ENCODE assay signal across 15 cellular contexts in genomic region chr11:95688501-95689222, GRCh38.
DNase-seq lines count a peak whose midpoint lies in the region; ATAC-seq, FAIRE-seq and TF ChIP-seq lines count a peak whose summit lies in the region.
"Had no signal": no experiment of that assay in that cellular context is flagged by ENCODE, and none has a peak within 500 bp of the region (broad histone marks: within the 10 kb centered on the region; RNA-seq: fewer than 3 reads in every experiment).

No MANE protein-coding gene starts in this region.

- H3K36me3 Mint-ChIP-seq in activated T-helper 1 cell treated with anti-CD3 and anti-CD28 coated beads, Interleukin-12 subunit alpha, Interleukin-12 subunit beta, Interleukin-2, Interleukin-4 antibody, amounts not matched to agents 30 ng/mL and 10 ng/mL and 1 ng/mL, durations not matched to agents 14 hours and 24 hours and 36 hours (ENCODE audit: low read depth): peaks cover 6% of the 10 kb centered on the region

- peak; percentile 29 for FAIRE-seq in D721Med (lab: Jason Lieb, UNC)
- FAIRE-seq: kidney had no signal

- no peak overlapping the region for H3K4me3 ChIP-seq in WERI-Rb-1 (ENCODE audit: low read depth, low read length)

- H3K27ac ChIP-seq in WERI-Rb-1: no peak overlapping the region

- ATAC-seq in GM18909 (IDR thresholded peaks at IDR 0.05; ENCODE audit: poor library complexity, unreplicated experiment): peak; percentile 38
- ATAC-seq in GM21528 (IDR thresholded peaks at IDR 0.05; ENCODE audit: low FRiP score, unreplicated experiment): no peak

- H3K4me3 Mint-ChIP-seq in activated T-helper 1 cell treated with anti-CD3 and anti-CD28 coated beads, Interleukin-12 subunit alpha, Interleukin-12 subunit beta, Interleukin-2, Interleukin-4 antibody, amounts not matched to agents 30 ng/mL and 10 ng/mL and 1 ng/mL, durations not matched to agents 14 hours and 24 hours and 36 hours: no peak overlapping the region

- intact Hi-C loops in activated T-helper 1 cell treated with anti-CD3 and anti-CD28 coated beads, Interleukin-12 subunit alpha, Interleukin-12 subunit beta, Interleukin-2, Interleukin-4 antibody, amounts not matched to agents 30 ng/mL and 10 ng/mL and 1 ng/mL, durations not matched to agents 14 hours and 24 hours and 36 hours (cut with micrococcal nuclease): loop anchor here (1.0 to 2.0 kb wide), 8 partner anchors 8 to 500 kb away; no protein-coding TSS in a partner anchor

- H3K27me3 Mint-ChIP-seq in activated T-helper 1 cell treated with anti-CD3 and anti-CD28 coated beads, Interleukin-12 subunit alpha, Interleukin-12 subunit beta, Interleukin-2, Interleukin-4 antibody, amounts not matched to agents 30 ng/mL and 10 ng/mL and 1 ng/mL, durations not matched to agents 14 hours and 24 hours and 36 hours (ENCODE audit: insufficient read depth): no peaks in the 10 kb centered on the region

- no peaks in the 10 kb centered on the region for H3K27me3 ChIP-seq in WERI-Rb-1 (ENCODE audit: insufficient read depth, low read depth, severe bottlenecking)

- H3K9me3 ChIP-seq in WERI-Rb-1 (ENCODE audit: severe bottlenecking): no peaks in the 10 kb centered on the region

- H3K4me1 Mint-ChIP-seq in activated T-helper 1 cell treated with anti-CD3 and anti-CD28 coated beads, Interleukin-12 subunit alpha, Interleukin-12 subunit beta, Interleukin-2, Interleukin-4 antibody, amounts not matched to agents 30 ng/mL and 10 ng/mL and 1 ng/mL, durations not matched to agents 14 hours and 24 hours and 36 hours (ENCODE audit: low read depth): peaks cover 27% of the 10 kb centered on the region

- TF ChIP-seq CTCF in D721Med (IDR thresholded peaks at IDR 0.05; ENCODE audit: insufficient read depth, missing control alignments): no peak
- no peak for TF ChIP-seq CTCF in WERI-Rb-1 (IDR thresholded peaks at IDR 0.05; ENCODE audit: low read depth, low read length)

- no peaks in the 10 kb centered on the region for H3K9me3 Mint-ChIP-seq in activated T-helper 1 cell treated with anti-CD3 and anti-CD28 coated beads, Interleukin-12 subunit alpha, Interleukin-12 subunit beta, Interleukin-2, Interleukin-4 antibody, amounts not matched to agents 30 ng/mL and 10 ng/mL and 1 ng/mL, durations not matched to agents 14 hours and 24 hours and 36 hours

- H3K36me3 ChIP-seq in WERI-Rb-1: no peaks in the 10 kb centered on the region

- no peak for DNase-seq in D721Med (ENCODE audit: insufficient read length, low spot score)
- DNase-seq in activated T-helper 1 cell treated with anti-CD3 and anti-CD28 coated beads, Interleukin-12 subunit alpha, Interleukin-12 subunit beta, Interleukin-2, Interleukin-4 antibody, amounts not matched to agents 30 ng/mL and 10 ng/mL and 1 ng/mL, durations not matched to agents 14 hours and 24 hours and 36 hours (ENCODE audit: low spot score): peak; percentile 34
- peak; percentile 47 to 59 for DNase-seq in lung microvascular endothelial cell (ENCODE audit: low read depth in 2 of 2)
- DNase-seq in WERI-Rb-1: no peak
- no peak for DNase-seq in SIG-M5 (lab: John Stamatoyannopoulos, UW)
- no peak for DNase-seq in GM19238 (ENCODE audit: insufficient read length, low spot score)
- DNase-seq: activated CD4-positive, alpha-beta T cell treated with anti-CD3 and anti-CD28 coated beads for 48 hours; cortex of kidney; foreskin fibroblast; Kasumi-1; kidney; NCI-H2107; stimulated activated CD4-positive, alpha-beta T cell treated with anti-CD3 and anti-CD28 coated beads, Interleukin-4, amount 100 ng/mL, for 4 hours had no signal

- no peak overlapping the region for H3K27ac Mint-ChIP-seq in activated T-helper 1 cell treated with anti-CD3 and anti-CD28 coated beads, Interleukin-12 subunit alpha, Interleukin-12 subunit beta, Interleukin-2, Interleukin-4 antibody, amounts not matched to agents 30 ng/mL and 10 ng/mL and 1 ng/mL, durations not matched to agents 14 hours and 24 hours and 36 hours

Comparison
In these comparisons a context has a peak if more than half of its experiments do, and no peak if none do; other contexts are left out.
1. DNase-seq: peak in activated T-helper 1 cell treated with anti-CD3 and anti-CD28 coated beads, Interleukin-12 subunit alpha, Interleukin-12 subunit beta, Interleukin-2, Interleukin-4 antibody, amounts not matched to agents 30 ng/mL and 10 ng/mL and 1 ng/mL, durations not matched to agents 14 hours and 24 hours and 36 hours (single experiment) and lung microvascular endothelial cell (2 of 2); none in D721Med (single experiment), WERI-Rb-1 (single experiment), SIG-M5 (single experiment) and GM19238 (single experiment).